In genomic region chr3:130961458-130961857, GRCh38 we compare ENCODE assay signal across 26 cellular contexts.
"Had no signal": no experiment of that assay in that cellular context is flagged by ENCODE, and none has a peak within 500 bp of the region (broad histone marks: within the 10 kb centered on the region; RNA-seq: fewer than 3 reads in every experiment).

No MANE protein-coding gene starts in this region.

- H3K36me3 ChIP-seq: ovary, uterus had no signal

- H3K4me3 ChIP-seq: neural progenitor cell, ovary, psoas muscle, right lobe of liver, sigmoid colon, suprapubic skin, testis, tibial artery, transverse colon, upper lobe of right lung, uterus had no signal

- H3K9ac ChIP-seq: neural progenitor cell, parathyroid adenoma had no signal

- H3K9me3 ChIP-seq: ovary, psoas muscle, right lobe of liver, sigmoid colon, suprapubic skin, testis, tibial artery, transverse colon, upper lobe of right lung, uterus had no signal

- H3K4me1 ChIP-seq: parathyroid adenoma, psoas muscle, right lobe of liver, sigmoid colon, suprapubic skin, testis, tibial artery, upper lobe of right lung, uterus had no signal

- DNase-seq: natural killer cell; occipital lobe; ovary; posterior cingulate gyrus; psoas muscle; right cardiac atrium; right lobe of liver; sigmoid colon; small intestine; stimulated activated CD4-positive, alpha-beta T cell treated with anti-CD3 and anti-CD28 coated beads, Interleukin-1b, Interleukin-23, amount 100 ng/mL, for 48 hours; stimulated activated CD4-positive, alpha-beta T cell treated with anti-CD3 and anti-CD28 coated beads, Interleukin-4, amount 100 ng/mL, for 1 hour; stimulated activated CD4-positive, alpha-beta T cell treated with anti-CD3 and anti-CD28 coated beads, Interleukin-4, amount 100 ng/mL, for 4 hours; stimulated activated CD8-positive, alpha-beta memory T cell treated with anti-CD3 and anti-CD28 coated beads, Interleukin-4, amount 100 ng/mL, for 48 hours; stimulated activated naive CD4-positive, alpha-beta T cell; stimulated activated naive CD8-positive, alpha-beta T cell treated with anti-CD3 and anti-CD28 coated beads, Interleukin-15, amount 100 ng/mL, for 72 hours; stimulated activated naive CD8-positive, alpha-beta T cell treated with anti-CD3 and anti-CD28 coated beads, Interleukin-15, Interleukin-2, amounts not matched to agents 100 U/mL and 50 U/mL, for 24 hours; substantia nigra; testis; tibial artery; transverse colon; upper lobe of right lung; uterus had no signal

- H3K79me2 ChIP-seq: parathyroid adenoma had no signal

- ATAC-seq: natural killer cell; psoas muscle; right cardiac atrium; right lobe of liver; stimulated activated memory B cell treated with anti-CD40 and anti-IgM and Interleukin-4, amounts not matched to agents 10 μg/mL and 1 μg/mL and 100 μg/mL, for 72 hours; stimulated activated naive CD8-positive, alpha-beta T cell treated with anti-CD3 and anti-CD28 coated beads, Interleukin-15, amount 100 ng/mL, for 72 hours; stimulated activated naive CD8-positive, alpha-beta T cell treated with anti-CD3 and anti-CD28 coated beads, Interleukin-15, Interleukin-2, amounts not matched to agents 100 U/mL and 50 U/mL, for 24 hours; upper lobe of right lung had no signal

- H3K4me2 ChIP-seq: neural progenitor cell had no signal

- H3K27me3 ChIP-seq: neural progenitor cell, ovary, right lobe of liver, sigmoid colon, suprapubic skin, testis, tibial artery, transverse colon, upper lobe of right lung, uterus had no signal

- H3K27ac ChIP-seq: neural progenitor cell, ovary, parathyroid adenoma, psoas muscle, right lobe of liver, sigmoid colon, suprapubic skin, testis, tibial artery, transverse colon, upper lobe of right lung, uterus had no signal

- H2AFZ ChIP-seq: neural progenitor cell, parathyroid adenoma had no signal
